In the genomic region with DNA sequence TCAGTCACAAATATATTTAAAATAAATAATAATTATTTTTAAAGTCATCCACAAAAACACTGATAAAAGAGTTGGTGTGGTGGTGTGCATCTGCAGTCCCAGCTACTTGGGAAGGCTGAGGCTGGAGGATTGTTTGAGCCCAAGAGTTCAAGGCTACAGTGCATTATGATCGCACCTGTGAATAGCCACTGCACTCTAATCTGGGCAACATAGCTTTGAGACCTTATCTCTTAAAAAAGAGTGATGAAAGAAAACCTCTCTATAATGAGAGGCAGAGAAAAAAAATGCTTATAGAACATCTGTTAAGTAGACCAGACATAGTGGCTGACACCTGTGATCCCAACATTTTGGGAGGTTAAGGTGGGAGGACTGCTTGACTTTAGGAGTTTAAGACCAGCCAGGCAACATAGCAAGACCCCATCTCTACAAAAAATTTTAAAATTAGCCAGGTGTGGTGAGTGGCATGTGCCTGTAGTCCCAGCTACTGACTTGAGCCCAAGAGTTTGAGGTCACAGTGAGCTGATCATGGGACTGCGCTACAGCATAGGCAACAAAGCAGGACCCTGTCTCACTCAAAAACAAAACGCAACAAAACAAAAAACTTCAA, we compare ENCODE assay signal across 34 cellular contexts.
"Had no signal": no experiment of that assay in that cellular context is flagged by ENCODE, and none has a peak within 500 bp of the region (broad histone marks: within the 10 kb centered on the region; RNA-seq: fewer than 3 reads in every experiment).

No MANE protein-coding gene starts in this region.

- H3K36me3 ChIP-seq: brain microvascular endothelial cell had no signal

- ATAC-seq: activated naive CD4-positive, alpha-beta T cell treated with anti-CD3 and anti-CD28 coated beads, Interleukin-2, amount 50 U/mL, for 72 hours; activated naive CD8-positive, alpha-beta T cell treated with anti-CD3 and anti-CD28 coated beads, Interleukin-2, amount 50 U/mL, for 24 hours; activated T-cell treated with anti-CD3 and anti-CD28 coated beads, Interleukin-2, amount 50 U/mL, for 4 hours; activated T-cell treated with anti-CD3 and anti-CD28 coated beads, Interleukin-2, amount 50 U/mL, for 72 hours; activated T-helper 17 cell treated with anti-CD3 and anti-CD28 coated beads, Interleukin-2, amount 50 U/mL, for 72 hours; body of pancreas had no signal

- FAIRE-seq: astrocyte, bronchial epithelial cell had no signal

- H3K27me3 ChIP-seq: adrenal gland, ascending aorta, body of pancreas, brain microvascular endothelial cell, breast epithelium, cardiac muscle cell had no signal

- H3K9me3 ChIP-seq: adrenal gland, ascending aorta, body of pancreas, breast epithelium had no signal

- H3K27ac ChIP-seq: adrenal gland, ascending aorta, body of pancreas, brain microvascular endothelial cell, breast epithelium, cardiac muscle cell had no signal

- DNase-seq: activated effector memory CD4-positive, alpha-beta T cell treated with anti-CD3 and anti-CD28 coated beads, Interleukin-2, amount 50 U/mL, for 16 hours; activated effector memory CD4-positive, alpha-beta T cell treated with Interleukin-2 at 50 U/mL for 16 hours; activated gamma-delta T cell; activated gamma-delta T cell treated with Interleukin-2 at 50 U/mL for 16 hours; activated naive CD4-positive, alpha-beta T cell; activated naive CD4-positive, alpha-beta T cell treated with anti-CD3 and anti-CD28 coated beads for 36 hours; activated naive CD4-positive, alpha-beta T cell treated with anti-CD3 and anti-CD28 coated beads, Interleukin-2, amount 10 ng/mL, durations not matched to agents 7 days and 5 days; activated naive CD4-positive, alpha-beta T cell treated with anti-CD3 and anti-CD28 coated beads, Interleukin-2, amount 50 U/mL, for 16 hours; activated naive CD4-positive, alpha-beta T cell treated with Interleukin-2 at 50 U/mL for 16 hours; activated naive CD8-positive, alpha-beta T cell treated with anti-CD3 and anti-CD28 coated beads for 36 hours; activated naive CD8-positive, alpha-beta T cell treated with anti-CD3 and anti-CD28 coated beads, Interleukin-2, amount 10 ng/mL, durations not matched to agents 7 days and 5 days; activated naive CD8-positive, alpha-beta T cell treated with anti-CD3 and anti-CD28 coated beads, Interleukin-2, amount 50 U/mL, for 24 hours; activated T-cell treated with anti-CD3 and anti-CD28 coated beads, Interleukin-2, amount 50 U/mL, for 1 hour; activated T-cell treated with anti-CD3 and anti-CD28 coated beads, Interleukin-2, amount 50 U/mL, for 24 hours; activated T-cell treated with anti-CD3 and anti-CD28 coated beads, Interleukin-2, amount 50 U/mL, for 4 hours; activated T-cell treated with anti-CD3 and anti-CD28 coated beads, Interleukin-2, amount 50 U/mL, for 48 hours; activated T-cell treated with anti-CD3 and anti-CD28 coated beads, Interleukin-2, amount 50 U/mL, for 72 hours; adrenal gland; amniotic stem cell; amygdala; anterior cingulate cortex; aorta; body of pancreas; brain microvascular endothelial cell; caudate nucleus; central memory CD4-positive, alpha-beta T cell; cerebellar nuclear complex had no signal

- H3K4me3 ChIP-seq: adrenal gland, ascending aorta, body of pancreas, breast epithelium, cardiac muscle cell had no signal

- H3K4me1 ChIP-seq: adrenal gland, ascending aorta, body of pancreas, breast epithelium had no signal
